Comparison of ENCODE assay signal across 1 cellular context in the genomic region with DNA sequence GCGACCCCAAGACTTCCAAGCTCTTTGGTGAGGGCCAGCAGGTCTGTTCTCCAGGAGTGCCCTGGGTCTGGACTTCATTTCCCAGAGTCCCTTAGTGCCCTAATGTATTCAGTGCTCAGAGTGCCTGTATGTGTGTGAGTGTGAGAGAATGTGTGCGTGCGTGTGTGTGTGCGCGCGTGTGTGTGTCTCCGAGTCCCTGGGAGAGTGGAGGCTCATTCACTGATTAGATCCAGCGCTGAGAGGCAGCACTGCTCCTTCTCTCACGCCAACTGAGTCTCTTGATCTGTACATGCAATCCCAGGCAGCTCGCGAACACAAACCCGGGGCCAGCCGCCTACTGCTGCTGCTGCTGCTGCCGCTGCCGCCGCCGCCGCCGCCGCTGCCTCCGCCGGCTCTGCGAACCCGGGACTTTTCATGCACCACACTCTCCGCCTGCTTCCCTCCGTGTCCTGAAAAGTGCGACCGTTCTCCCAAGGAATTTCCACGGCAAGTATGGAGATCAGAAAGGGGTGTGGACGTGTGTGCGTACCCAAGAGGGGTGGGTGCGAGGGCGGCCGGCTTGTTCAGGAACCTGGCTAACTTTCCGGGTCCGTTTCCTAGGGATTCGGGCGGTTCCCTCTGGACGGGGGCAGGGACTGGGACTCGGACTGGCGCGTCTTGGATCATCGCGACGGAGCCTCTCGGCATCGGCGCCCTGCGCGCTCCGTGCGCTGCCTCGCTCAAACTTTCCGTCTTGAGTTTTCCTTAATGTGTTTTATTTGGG.
A peak's percentile ranks its signal among the peaks of the same experiment; 100 is the strongest.
TF ChIP-seq lines count a peak whose summit lies in the region.

Gene RNF220, plus strand, starts transcription at position 215 of the 763 bp plus-strand sequence.

TF ChIP-seq in HepG2, 621 proteins besides CTCF, POLR2A, EP300 and RAD21 (continued from another document and continues in another):
- TF ChIP-seq ZNF574 (CRISPR knock-in tag; IDR thresholded peaks at IDR 0.05) (peak; percentile 68), NBN (conservative IDR thresholded peaks at IDR 0.05) (no peak), AFF4 (CRISPR knock-in tag; IDR thresholded peaks at IDR 0.05) (no peak), KDM2A (CRISPR knock-in tag; IDR thresholded peaks at IDR 0.05; ENCODE audit: borderline replicate concordance, low read depth) (peak; percentile 46; the same call in 1 of the 2 replicates), PPARG (CRISPR knock-in tag; conservative IDR thresholded peaks at IDR 0.05) (no peak; the same call in 1 of the 2 replicates), ZNF543 (CRISPR knock-in tag; IDR thresholded peaks at IDR 0.05) (no peak), SP4 (CRISPR knock-in tag; IDR thresholded peaks at IDR 0.05) (0 out of 2 replicates have a peak, but pooled peaks have one; percentile 55), ZNF652 (CRISPR knock-in tag; IDR thresholded peaks at IDR 0.05; ENCODE audit: borderline replicate concordance, low read depth) (no peak), ZBTB42 (CRISPR knock-in tag; IDR thresholded peaks at IDR 0.05) (no peak), BHLHE40 (IDR thresholded peaks at IDR 0.05; ENCODE audit: low read length) (no peak), PRPF4 (IDR thresholded peaks at IDR 0.05; ENCODE audit: low read depth, low read length, poor library complexity, severe bottlenecking) (no peak), HMGA1 (CRISPR knock-in tag; conservative IDR thresholded peaks at IDR 0.05) (no peak), ARNT (IDR thresholded peaks at IDR 0.05) (no peak), ZBTB8A (CRISPR knock-in tag; IDR thresholded peaks at IDR 0.05; ENCODE audit: borderline replicate concordance, low read depth) (no peak), ZGPAT (CRISPR knock-in tag; IDR thresholded peaks at IDR 0.05) (peak; percentile 27; the same call in 1 of the 2 replicates), ZNF7 (CRISPR knock-in tag; IDR thresholded peaks at IDR 0.05) (no peak), ZNF781 (CRISPR knock-in tag; IDR thresholded peaks at IDR 0.05; ENCODE audit: borderline replicate concordance, not compliant biosample characterization) (no peak), LCORL (IDR thresholded peaks at IDR 0.05) (no peak), LCORL (CRISPR knock-in tag; IDR thresholded peaks at IDR 0.05) (no peak), AKAP8 (CRISPR knock-in tag; IDR thresholded peaks at IDR 0.05) (no peak), HNRNPL (IDR thresholded peaks at IDR 0.05; ENCODE audit: low read depth, low read length) (no peak), ELF1 (CRISPR knock-in tag; IDR thresholded peaks at IDR 0.05) (no peak), ZNF547 (CRISPR knock-in tag; IDR thresholded peaks at IDR 0.05) (no peak), ZNF335 (CRISPR knock-in tag; IDR thresholded peaks at IDR 0.05) (no peak), NR3C1 (CRISPR knock-in tag; IDR thresholded peaks at IDR 0.05) (no peak), TP53 (CRISPR knock-in tag; conservative IDR thresholded peaks at IDR 0.05) (no peak), DNMT1 (CRISPR knock-in tag; IDR thresholded peaks at IDR 0.05) (0 out of 2 replicates have a peak, but pooled peaks have one; percentile 36), NFE2 (CRISPR knock-in tag; IDR thresholded peaks at IDR 0.05) (no peak), KLF11 (CRISPR knock-in tag; IDR thresholded peaks at IDR 0.05) (no peak), KDM1A (CRISPR knock-in tag; IDR thresholded peaks at IDR 0.05) (no peak; the same call in 1 of the 2 replicates), RARA (CRISPR knock-in tag; IDR thresholded peaks at IDR 0.05) (peak; percentile 20), ZNF33A (CRISPR knock-in tag; IDR thresholded peaks at IDR 0.05; ENCODE audit: borderline replicate concordance) (no peak), GTF2F1 (IDR thresholded peaks at IDR 0.05; ENCODE audit: low read length) (no peak), E2F1 (CRISPR knock-in tag; IDR thresholded peaks at IDR 0.05) (no peak), ZNF124 (CRISPR knock-in tag; IDR thresholded peaks at IDR 0.05) (no peak)
- TF ChIP-seq, protein P1, sequence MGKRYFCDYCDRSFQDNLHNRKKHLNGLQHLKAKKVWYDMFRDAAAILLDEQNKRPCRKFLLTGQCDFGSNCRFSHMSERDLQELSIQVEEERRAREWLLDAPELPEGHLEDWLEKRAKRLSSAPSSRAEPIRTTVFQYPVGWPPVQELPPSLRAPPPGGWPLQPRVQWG (CRISPR knock-in tag; IDR thresholded peaks at IDR 0.05; ENCODE audit: borderline replicate concordance, low read depth), result no peak
- TF ChIP-seq, protein P2, sequence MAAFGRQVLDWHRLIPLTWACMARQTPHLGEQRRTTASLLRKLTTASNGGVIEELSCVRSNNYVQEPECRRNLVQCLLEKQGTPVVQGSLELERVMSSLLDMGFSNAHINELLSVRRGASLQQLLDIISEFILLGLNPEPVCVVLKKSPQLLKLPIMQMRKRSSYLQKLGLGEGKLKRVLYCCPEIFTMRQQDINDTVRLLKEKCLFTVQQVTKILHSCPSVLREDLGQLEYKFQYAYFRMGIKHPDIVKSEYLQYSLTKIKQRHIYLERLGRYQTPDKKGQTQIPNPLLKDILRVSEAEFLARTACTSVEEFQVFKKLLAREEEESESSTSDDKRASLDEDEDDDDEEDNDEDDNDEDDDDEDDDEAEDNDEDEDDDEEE (CRISPR knock-in tag; IDR thresholded peaks at IDR 0.05), result 0 out of 2 replicates have a peak, but pooled peaks have one; percentile 58
- TF ChIP-seq, protein P3, sequence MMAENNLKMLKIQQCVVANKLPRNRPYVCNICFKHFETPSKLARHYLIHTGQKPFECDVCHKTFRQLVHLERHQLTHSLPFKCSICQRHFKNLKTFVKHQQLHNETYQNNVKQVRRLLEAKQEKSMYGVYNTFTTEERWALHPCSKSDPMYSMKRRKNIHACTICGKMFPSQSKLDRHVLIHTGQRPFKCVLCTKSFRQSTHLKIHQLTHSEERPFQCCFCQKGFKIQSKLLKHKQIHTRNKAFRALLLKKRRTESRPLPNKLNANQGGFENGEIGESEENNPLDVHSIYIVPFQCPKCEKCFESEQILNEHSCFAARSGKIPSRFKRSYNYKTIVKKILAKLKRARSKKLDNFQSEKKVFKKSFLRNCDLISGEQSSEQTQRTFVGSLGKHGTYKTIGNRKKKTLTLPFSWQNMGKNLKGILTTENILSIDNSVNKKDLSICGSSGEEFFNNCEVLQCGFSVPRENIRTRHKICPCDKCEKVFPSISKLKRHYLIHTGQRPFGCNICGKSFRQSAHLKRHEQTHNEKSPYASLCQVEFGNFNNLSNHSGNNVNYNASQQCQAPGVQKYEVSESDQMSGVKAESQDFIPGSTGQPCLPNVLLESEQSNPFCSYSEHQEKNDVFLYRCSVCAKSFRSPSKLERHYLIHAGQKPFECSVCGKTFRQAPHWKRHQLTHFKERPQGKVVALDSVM (CRISPR knock-in tag; IDR thresholded peaks at IDR 0.05), result no peak; the same call in 1 of the 2 replicates
- TF ChIP-seq, protein P4, sequence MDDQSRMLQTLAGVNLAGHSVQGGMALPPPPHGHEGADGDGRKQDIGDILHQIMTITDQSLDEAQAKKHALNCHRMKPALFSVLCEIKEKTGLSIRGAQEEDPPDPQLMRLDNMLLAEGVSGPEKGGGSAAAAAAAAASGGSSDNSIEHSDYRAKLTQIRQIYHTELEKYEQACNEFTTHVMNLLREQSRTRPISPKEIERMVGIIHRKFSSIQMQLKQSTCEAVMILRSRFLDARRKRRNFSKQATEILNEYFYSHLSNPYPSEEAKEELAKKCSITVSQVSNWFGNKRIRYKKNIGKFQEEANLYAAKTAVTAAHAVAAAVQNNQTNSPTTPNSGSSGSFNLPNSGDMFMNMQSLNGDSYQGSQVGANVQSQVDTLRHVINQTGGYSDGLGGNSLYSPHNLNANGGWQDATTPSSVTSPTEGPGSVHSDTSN (CRISPR knock-in tag; IDR thresholded peaks at IDR 0.05; ENCODE audit: borderline replicate concordance), result no peak
